Comparison of ENCODE assay signal across 9 cellular contexts in the genomic region with DNA sequence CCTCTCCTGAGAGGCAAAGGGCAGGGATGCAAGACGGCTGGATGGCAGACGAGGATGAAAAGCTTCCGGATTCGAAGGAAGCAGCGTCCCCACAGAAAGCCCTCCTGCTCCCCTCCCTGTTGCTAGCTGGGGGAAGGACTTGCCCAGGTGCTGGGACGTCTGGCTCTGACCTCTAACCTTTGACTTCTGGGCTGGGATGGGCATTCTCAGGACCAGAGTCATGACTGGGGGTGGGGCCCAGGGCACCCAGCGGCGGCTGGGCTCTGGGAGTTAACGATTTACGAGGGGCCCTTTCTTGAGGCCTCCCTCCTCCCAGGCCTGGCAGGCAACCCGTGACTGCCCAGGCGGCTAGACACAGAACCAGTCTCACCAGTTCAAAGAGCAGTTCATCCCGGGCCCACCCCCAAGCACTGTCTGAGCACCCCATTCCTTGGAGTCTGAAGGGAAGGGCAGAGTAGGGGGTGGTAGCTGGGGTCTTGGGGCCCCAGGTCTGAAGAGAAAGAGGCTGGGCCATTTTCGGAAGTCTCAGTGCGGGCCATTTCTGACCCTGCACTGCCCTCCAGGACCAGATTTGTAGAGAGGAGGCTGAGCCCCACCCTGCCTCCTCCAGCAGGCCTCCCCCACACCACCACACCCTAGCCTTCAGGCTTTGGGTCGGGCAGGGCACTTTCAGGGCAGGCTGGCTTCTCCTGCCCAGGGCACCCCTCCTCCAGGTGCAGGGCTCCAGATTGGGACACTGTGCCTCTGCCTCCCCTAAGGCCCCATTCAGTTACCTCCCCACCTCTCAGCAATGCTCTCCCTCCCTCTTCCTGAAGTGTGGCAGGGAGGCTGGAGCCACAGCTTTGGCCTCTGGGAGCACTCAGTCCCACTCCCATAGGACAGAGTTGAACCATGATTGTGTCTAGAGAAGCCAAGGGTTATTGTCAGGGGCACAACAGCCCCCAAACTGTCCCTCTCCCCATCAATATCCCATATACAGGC. TPM values are rescaled to one million over a fixed set of nuclear protein-coding genes. Genes with fewer than 3 reads are reported as not detected.
DNase-seq lines count a peak whose midpoint lies in the region; ATAC-seq and TF ChIP-seq lines count a peak whose summit lies in the region.
"Had no signal": no experiment of that assay in that cellular context is flagged by ENCODE, and none has a peak within 500 bp of the region (broad histone marks: within the 10 kb centered on the region; RNA-seq: fewer than 3 reads in every experiment).

No MANE protein-coding gene starts in this region.

- no peaks in the 10 kb centered on the region for H3K36me3 Mint-ChIP-seq in activated CD4-positive, alpha-beta memory T cell treated with anti-CD3 and anti-CD28 coated beads for 36 hours

- H3K36me3 ChIP-seq in duodenal mucosa (ENCODE audit: control insufficient read depth in 1 of 2, insufficient read depth in 2 of 2, low read length in 2 of 2) (no peaks in the 10 kb centered on the region), neural cell (ENCODE audit: insufficient read depth, low read length) (no peaks in the 10 kb centered on the region)

- CTCF ChIA-PET in activated CD4-positive, alpha-beta memory T cell treated with anti-CD3 and anti-CD28 coated beads for 36 hours (lab: Charles Lee), result interaction anchor here (2.0 kb wide), 1 partner anchor 9 kb away, joined by 9 read pairs; no protein-coding TSS in a partner anchor

- TF ChIP-seq CTCF in neural cell (IDR thresholded peaks at IDR 0.05; ENCODE audit: poor library complexity, severe bottlenecking), result no peak

- peaks cover 17% of the 10 kb centered on the region for H3K27me3 Mint-ChIP-seq in activated CD4-positive, alpha-beta memory T cell treated with anti-CD3 and anti-CD28 coated beads for 36 hours

- H3K9ac ChIP-seq in duodenal mucosa (ENCODE audit: low read depth in 1 of 2, low read length in 2 of 2), result peak overlapping the region; percentile 37 to 54
- no peak overlapping the region for H3K9ac ChIP-seq in neural cell (ENCODE audit: low read length)

- intact Hi-C loops in cardiac septum (cut with DNase I) (no loop called here), Right ventricle myocardium inferior (cut with DNase I) (no loop called here)
- intact Hi-C loops in activated CD4-positive, alpha-beta memory T cell treated with anti-CD3 and anti-CD28 coated beads for 36 hours (cut with micrococcal nuclease), result no loop called here

- no peak overlapping the region for H3K4me3 Mint-ChIP-seq in activated CD4-positive, alpha-beta memory T cell treated with anti-CD3 and anti-CD28 coated beads for 36 hours

- TF ChIP-seq EP300 in neural cell (conservative IDR thresholded peaks at IDR 0.05; ENCODE audit: poor library complexity, severe bottlenecking), result no peak

- DNase-seq in cardiac septum (ENCODE audit: low spot score) (peak; percentile 73), Right ventricle myocardium inferior (ENCODE audit: missing footprints) (no peak), occipital lobe (lab: John Stamatoyannopoulos, UW) (no peak)
- DNase-seq in activated CD4-positive, alpha-beta memory T cell treated with anti-CD3 and anti-CD28 coated beads for 36 hours, result no peak

- no peak overlapping the region for H2AFZ ChIP-seq in neural cell (ENCODE audit: low read depth, low read length)

- H3K27me3 ChIP-seq in duodenal mucosa (ENCODE audit: control insufficient read depth in 1 of 2, insufficient read depth in 2 of 2, low read length in 2 of 2) (no peaks in the 10 kb centered on the region), neural cell (ENCODE audit: insufficient read depth, low read depth, low read length) (peaks cover 17% of the 10 kb centered on the region)

- H3K4me1 ChIP-seq in duodenal mucosa (ENCODE audit: control insufficient read depth in 1 of 2, insufficient read depth in 2 of 2, low read length in 2 of 2), result peaks cover 56 to 65% of the 10 kb centered on the region in 2 donors

- H3K9me3 ChIP-seq in duodenal mucosa (ENCODE audit: control insufficient read depth in 1 of 2, low read length in 2 of 2), result no peaks in the 10 kb centered on the region
- H3K9me3 ChIP-seq in neural cell (ENCODE audit: low read length), result no peaks in the 10 kb centered on the region

- no peak overlapping the region for H3K4me2 ChIP-seq in neural cell (ENCODE audit: low read length)

- H3K79me2 ChIP-seq in neural cell (replicated peaks; ENCODE audit: insufficient read depth, low read length), result no peaks in the 10 kb centered on the region

- TF ChIP-seq RAD21 in neural cell (conservative IDR thresholded peaks at IDR 0.05), result no peak

- H3K9me2 ChIP-seq in neural cell (ENCODE audit: insufficient read depth, low read length), result no peaks in the 10 kb centered on the region

- peak overlapping the region; percentile 28 for H3K27ac ChIP-seq in duodenal mucosa (ENCODE audit: low read depth, low read length)
- H3K27ac ChIP-seq in neural cell (ENCODE audit: low read length), result no peak overlapping the region
- H3K27ac ChIP-seq: SK-N-MC had no signal

- H3K4me3 ChIP-seq in duodenal mucosa (ENCODE audit: low read depth in 1 of 2, low read length in 2 of 2), result peak overlapping the region; percentile 11 to 36
- H3K4me3 ChIP-seq in neural cell (ENCODE audit: low read length), result no peak overlapping the region
- H3K4me3 ChIP-seq: SK-N-MC had no signal

- no peaks in the 10 kb centered on the region for H4K20me1 ChIP-seq in neural cell (ENCODE audit: insufficient read depth)

- no peaks in the 10 kb centered on the region for H3F3A ChIP-seq in neural cell (ENCODE audit: insufficient read depth, low read length, poor library complexity, severe bottlenecking)

- no peaks in the 10 kb centered on the region for H3K4me1 Mint-ChIP-seq in activated CD4-positive, alpha-beta memory T cell treated with anti-CD3 and anti-CD28 coated beads for 36 hours (ENCODE audit: low read depth)

- H3K27ac Mint-ChIP-seq in activated CD4-positive, alpha-beta memory T cell treated with anti-CD3 and anti-CD28 coated beads for 36 hours, result no peak overlapping the region

- H3K9me3 Mint-ChIP-seq in activated CD4-positive, alpha-beta memory T cell treated with anti-CD3 and anti-CD28 coated beads for 36 hours, result no peaks in the 10 kb centered on the region

- ATAC-seq in Right ventricle myocardium inferior (no peak), HG02884 (IDR thresholded peaks at IDR 0.05; ENCODE audit: unreplicated experiment) (no peak), GM18868 (IDR thresholded peaks at IDR 0.05; ENCODE audit: unreplicated experiment) (no peak)

- POLR2A ChIA-PET in activated CD4-positive, alpha-beta memory T cell treated with anti-CD3 and anti-CD28 coated beads for 36 hours (lab: Charles Lee), result no interaction called here

TF ChIP-seq in neural cell, 6 proteins besides CTCF, POLR2A, EP300 and RAD21:
- TF ChIP-seq POLR2AphosphoS5 (IDR thresholded peaks at IDR 0.05), result peak; percentile 29
- TF ChIP-seq TAF1 (IDR thresholded peaks at IDR 0.05; ENCODE audit: low read depth), result no peak

RNA-seq across cellular contexts. Expression of gene CXXC5, which starts 5.0 kb away (rescaled TPM):
- total RNA-seq in cardiac septum (49.3 TPM), Right ventricle myocardium inferior (74.1 TPM), occipital lobe (37.1 TPM)
- 24.4 and 38.0 TPM in 2 replicates for polyA plus RNA-seq in neural cell
- polyA minus RNA-seq in neural cell, result 37.0 and 40.1 TPM in 2 replicates
- 1 to 10 TPM in 1 of 2 experiments, under 1 TPM in 1; 0.82 to 1.0 TPM for total RNA-seq in activated CD4-positive, alpha-beta memory T cell treated with anti-CD3 and anti-CD28 coated beads for 36 hours

Comparison
In these comparisons a context has a peak if more than half of its experiments do, and no peak if none do; other contexts are left out.
1. RNA of gene CXXC5, which starts 5.0 kb away (total RNA-seq): 74.1 TPM in Right ventricle myocardium inferior (single experiment), 49.3 TPM in cardiac septum (single experiment) and 37.1 TPM in occipital lobe (single experiment); 0.82 to 1.0 TPM in activated CD4-positive, alpha-beta memory T cell treated with anti-CD3 and anti-CD28 coated beads for 36 hours; every median in the first group is over 10 times any median in the second.